ENCODE assay signal across 8 cellular contexts in the genomic region with DNA sequence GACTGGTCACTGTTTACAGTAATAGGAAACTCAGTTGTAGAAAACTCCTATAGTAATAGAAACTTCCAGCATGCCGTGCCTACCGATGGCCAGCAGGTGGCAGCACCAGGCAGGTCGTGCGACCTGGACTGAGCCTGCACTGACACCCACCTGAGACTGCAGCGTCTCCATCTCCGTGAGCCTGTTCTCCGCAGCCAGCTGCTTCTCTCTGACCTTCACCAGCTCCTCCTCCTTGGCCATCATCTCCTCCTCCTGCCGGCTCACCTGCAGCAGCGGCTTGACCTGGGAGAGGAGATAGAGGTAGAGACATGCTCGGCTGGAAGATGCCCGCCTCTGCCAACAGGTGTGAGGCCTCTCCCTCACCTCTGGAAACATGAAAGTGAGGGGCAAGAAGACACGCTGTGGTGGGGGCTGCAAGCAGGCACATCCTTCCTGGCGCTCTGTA. TPM values are rescaled to one million over a fixed set of nuclear protein-coding genes. Genes with fewer than 3 reads are reported as not detected.
DNase-seq lines count a peak whose midpoint lies in the region; ATAC-seq and TF ChIP-seq lines count a peak whose summit lies in the region.

No MANE protein-coding gene starts in this region.

- H3K9me3 ChIP-seq in IMR-90 (ENCODE audit: control insufficient read depth, insufficient read depth, low read length) = no peaks in the 10 kb centered on the region
- no peaks in the 10 kb centered on the region for H3K9me3 ChIP-seq in neural cell (ENCODE audit: low read length)
- no peaks in the 10 kb centered on the region for H3K9me3 ChIP-seq in stomach

- H3K27me3 ChIP-seq in IMR-90 (ENCODE audit: control insufficient read depth, insufficient read depth, low read length) (no peaks in the 10 kb centered on the region), neural cell (ENCODE audit: insufficient read depth, low read depth, low read length) (no peaks in the 10 kb centered on the region), stomach (no peaks in the 10 kb centered on the region)

- peak overlapping the region; percentile 94 for H3K27ac ChIP-seq in IMR-90 (ENCODE audit: insufficient read depth, low read length)
- H3K27ac ChIP-seq in neural cell (ENCODE audit: low read length) = no peak overlapping the region
- peak overlapping the region; percentile 5 to 77 (median 65) for H3K27ac ChIP-seq in stomach

- H3K4me2 ChIP-seq in IMR-90 (ENCODE audit: low read depth, low read length) = peak overlapping the region; percentile 30
- no peak overlapping the region for H3K4me2 ChIP-seq in neural cell (ENCODE audit: low read length)

- peaks cover 54 to 92% of the 10 kb centered on the region in 2 experiments for H3K79me1 ChIP-seq in IMR-90 (ENCODE audit: low read depth in 1 of 2, low read length in 2 of 2)

- no peaks in the 10 kb centered on the region for H3K79me2 ChIP-seq in neural cell (replicated peaks; ENCODE audit: insufficient read depth, low read length)

- CTCF ChIA-PET in IMR-90 (lab: Yijun Ruan, JAX) = interaction anchor here (0.6 to 2.1 kb wide), 4 partner anchors 69 to 168 kb away, joined by 3 to 17 read pairs (median 4); no protein-coding TSS in a partner anchor

- peak; percentile 69 for TF ChIP-seq RAD21 in IMR-90 (IDR thresholded peaks at IDR 0.05; ENCODE audit: low read length)
- peak; percentile 87 for TF ChIP-seq RAD21 in neural cell (conservative IDR thresholded peaks at IDR 0.05)

- peaks cover 9% of the 10 kb centered on the region for H3K9me1 ChIP-seq in IMR-90 (ENCODE audit: insufficient read depth, low read length)

- H4K8ac ChIP-seq in IMR-90 (ENCODE audit: low read depth in 2 of 2, low read length in 2 of 2) = peak overlapping the region; percentile 31 to 85; a peak in 3 of 4 replicates

- 0% methylated on average over 4 of the region's 13 CpGs; no CpG with 5 or more reads in 1 of the 2 experiments for WGBS in IMR-90 (ENCODE audit: extremely low coverage in 2 of 2, insufficient read length in 1 of 2), 2 experiments
- WGBS in stomach, 5 donors = 16 to 33% (median 26%) methylated on average over 11 to 13 of the region's 13 CpGs

- peak overlapping the region; percentile 84 for H3K18ac ChIP-seq in IMR-90 (ENCODE audit: low read depth, low read length)

- peak overlapping the region; percentile 89 for H2BK120ac ChIP-seq in IMR-90 (ENCODE audit: low read depth, low read length)

- H2AK5ac ChIP-seq in IMR-90 (ENCODE audit: low read depth, low read length) = peak overlapping the region; percentile 93

- TF ChIP-seq EP300 in neural cell (conservative IDR thresholded peaks at IDR 0.05; ENCODE audit: poor library complexity, severe bottlenecking) (no peak), stomach (IDR thresholded peaks at IDR 0.05) (no peak)

- peak overlapping the region; percentile 84 for H3K14ac ChIP-seq in IMR-90 (replicated peaks; ENCODE audit: low read depth, low read length)

- TF ChIP-seq POLR2A in IMR-90 (IDR thresholded peaks at IDR 0.05; ENCODE audit: low read depth, low read length) (peak; percentile 46), stomach (IDR thresholded peaks at IDR 0.05) (no peak)

- H3K9ac ChIP-seq in IMR-90 (ENCODE audit: low read depth, low read length) (peak overlapping the region; percentile 58), neural cell (ENCODE audit: low read length) (no peak overlapping the region)

- dilution Hi-C loops in IMR-90 (cut with HindIII; ENCODE audit: low sequenced_read_pairs, unreplicated experiment) = no loop called here

- H3K4me1 ChIP-seq in IMR-90 (ENCODE audit: control insufficient read depth, insufficient read depth, low read length) = peaks cover 21% of the 10 kb centered on the region
- peaks cover 7 to 45% (median 24%) of the 10 kb centered on the region in 4 donors for H3K4me1 ChIP-seq in stomach

- H2AFZ ChIP-seq in IMR-90 (replicated peaks; ENCODE audit: low read length, poor library complexity) (peak overlapping the region; percentile 52), neural cell (ENCODE audit: low read depth, low read length) (no peak overlapping the region)

- H2AK9ac ChIP-seq in IMR-90 (replicated peaks; ENCODE audit: low read depth, low read length, poor library complexity) = peak overlapping the region; percentile 42

- peak overlapping the region; percentile 34; the same call in 2 of the 3 replicates for H2BK15ac ChIP-seq in IMR-90 (ENCODE audit: low read depth, low read length)

- TF ChIP-seq CTCF in IMR-90 (conservative IDR thresholded peaks at IDR 0.05; ENCODE audit: low read depth, low read length) (peak; percentile 75), fibroblast of mammary gland (conservative IDR thresholded peaks at IDR 0.05; ENCODE audit: control insufficient read depth, insufficient read depth, low read depth, low read length) (peak; percentile 82), neural cell (IDR thresholded peaks at IDR 0.05; ENCODE audit: poor library complexity, severe bottlenecking) (peak; percentile 94), stomach (IDR thresholded peaks at IDR 0.05) (peak in 6 of 7 experiments; percentile 54 to 97 (median 94))

- H3K36me3 ChIP-seq in IMR-90 (ENCODE audit: control insufficient read depth, insufficient read depth, low read length) = peaks cover 94% of the 10 kb centered on the region
- H3K36me3 ChIP-seq in neural cell (ENCODE audit: insufficient read depth, low read length) = no peaks in the 10 kb centered on the region
- H3K36me3 ChIP-seq in stomach = peaks cover 97 to 100% (median 100%) of the 10 kb centered on the region in 4 donors

- H3F3A ChIP-seq in neural cell (ENCODE audit: insufficient read depth, low read length, poor library complexity, severe bottlenecking) = no peaks in the 10 kb centered on the region

- ATAC-seq in IMR-90 (ENCODE audit: low read depth) = peak; percentile 43
- ATAC-seq in GM19395 (IDR thresholded peaks at IDR 0.05; ENCODE audit: unreplicated experiment) = no peak

- H3K4ac ChIP-seq in IMR-90 (ENCODE audit: low read depth, low read length) = peak overlapping the region; percentile 91

- POLR2A ChIA-PET in IMR-90 (lab: Charles Lee; ENCODE audit: unreplicated experiment) = interaction anchor here (0.9 to 1.0 kb wide), 2 partner anchors 71 to 77 kb away, joined by 5 to 11 read pairs; no protein-coding TSS in a partner anchor

- in situ Hi-C loops in IMR-90 (cut with MboI; ENCODE audit: low sequenced_read_pairs) = no loop called here

- peaks cover 93% of the 10 kb centered on the region for H4K20me1 ChIP-seq in IMR-90 (ENCODE audit: insufficient read depth, low read length)
- no peaks in the 10 kb centered on the region for H4K20me1 ChIP-seq in neural cell (ENCODE audit: insufficient read depth)

- no peak overlapping the region for H3K4me3 ChIP-seq in IMR-90 (ENCODE audit: insufficient read depth, low read depth, low read length)
- no peak overlapping the region for H3K4me3 ChIP-seq in fibroblast of mammary gland (ENCODE audit: control insufficient read depth, low read depth, low read length)
- no peak overlapping the region for H3K4me3 ChIP-seq in neural cell (ENCODE audit: low read length)
- H3K4me3 ChIP-seq in stomach = no peak overlapping the region

- BruUV-seq in IMR-90 (replicated peaks; lab: Mats Ljungman, UMichigan) = no TSS peak

- peak overlapping the region; percentile 84 for H3K23ac ChIP-seq in IMR-90 (ENCODE audit: low read depth, low read length)

- H2BK5ac ChIP-seq in IMR-90 (ENCODE audit: low read depth, low read length, poor library complexity, severe bottlenecking) = peak overlapping the region; percentile 99

- peak; percentile 13 for DNase-seq in DMS114 treated with DMSO at 0.1 percent for 48 hours (lab: John Stamatoyannopoulos, UW; ENCODE audit: unreplicated experiment)
- DNase-seq in IMR-90 = peak; percentile 73
- DNase-seq in RPMI7951 (ENCODE audit: low read depth) = peak; percentile 47
- peak; percentile 74 to 76 for DNase-seq in activated T-helper 1 cell treated with anti-CD3 and anti-CD28 coated beads, Interleukin-2, amount 50 U/mL, for 16 hours (ENCODE audit: low read depth in 1 of 2, low spot score in 1 of 2)
- DNase-seq in fibroblast of mammary gland (ENCODE audit: low read depth) = peak; percentile 60
- DNase-seq in stomach = peak; percentile 83

- peak overlapping the region; percentile 58 for H3K56ac ChIP-seq in IMR-90 (ENCODE audit: extremely low read depth, insufficient read depth, low read length)

- no peaks in the 10 kb centered on the region for H3K9me2 ChIP-seq in neural cell (ENCODE audit: insufficient read depth, low read length)

- peak overlapping the region; percentile 58 for H4K5ac ChIP-seq in IMR-90 (ENCODE audit: low read depth, low read length)

- H4K91ac ChIP-seq in IMR-90 (ENCODE audit: insufficient read depth, low read depth, low read length) = peak overlapping the region; percentile 88

- intact Hi-C loops in IMR-90 (cut with micrococcal nuclease) (loop anchor here (1.0 kb wide), 2 partner anchors 84 to 169 kb away; no protein-coding TSS in a partner anchor), stomach (cut with DNase I; ENCODE audit: low total_unique reads) (loop anchor here (5.0 kb wide), 1 partner anchor 171 kb away; no protein-coding TSS in a partner anchor)

- H2BK20ac ChIP-seq in IMR-90 (ENCODE audit: low read depth, low read length) = peak overlapping the region; percentile 56

TF ChIP-seq in IMR-90, 13 proteins besides CTCF, POLR2A, EP300 and RAD21 (continues in another document):
- TF ChIP-seq BHLHE40 (IDR thresholded peaks at IDR 0.05; ENCODE audit: low read depth, low read length) = no peak
- TF ChIP-seq RFX5 (IDR thresholded peaks at IDR 0.05; ENCODE audit: low read depth, low read length) = no peak
- peak; percentile 60 for TF ChIP-seq SMC3 (IDR thresholded peaks at IDR 0.05; ENCODE audit: low read depth, low read length)
- TF ChIP-seq MAZ (IDR thresholded peaks at IDR 0.05; ENCODE audit: borderline replicate concordance, low read depth, low read length) = 0 out of 2 replicates have a peak, but pooled peaks have one; percentile 18

TF ChIP-seq in neural cell, 6 proteins besides CTCF, POLR2A, EP300 and RAD21:
- TF ChIP-seq TAF1 (IDR thresholded peaks at IDR 0.05; ENCODE audit: low read depth) (no peak), SMC3 (conservative IDR thresholded peaks at IDR 0.05; ENCODE audit: poor library complexity) (peak; percentile 98)

RNA-seq across cellular contexts. Expression of a gene that starts 48.5 kb away (rescaled TPM):
- 0.36 and 0.56 TPM in 2 replicates for total RNA-seq in IMR-90 (2012; rRNA removed)
- 0.69 and 0.77 TPM in 2 replicates for polyA plus RNA-seq in IMR-90 (2012; rRNA removed)
- 0.38 and 0.84 TPM in 2 replicates for polyA plus RNA-seq in IMR-90 (2012; cell fraction: cytosol; rRNA removed)
- polyA plus RNA-seq in IMR-90 (2012; cell fraction: nucleus; rRNA removed; ENCODE audit: low replicate concordance) = 0.42 and 0.97 TPM in 2 replicates
- 6.2 and 8.0 TPM in 2 replicates for total RNA-seq in RPMI7951 (2014; rRNA removed; shearing (Covaris generic))
- polyA plus RNA-seq in neural cell = not detected in 2 replicates
- polyA minus RNA-seq in neural cell = not detected in 2 replicates
- 10 to 100 TPM in 4 of 5 donors, 1 to 10 TPM in 1; 5.2 to 87.5 (median 38.2) TPM for total RNA-seq in stomach
- polyA plus RNA-seq in stomach = 10 to 100 TPM in 2 of 3 donors, 1 to 10 TPM in 1; 7.3 to 58.1 (median 38.9) TPM

Comparison
In these comparisons a context has a peak if more than half of its experiments do, and no peak if none do; other contexts are left out.
1. DNase-seq: peak in every context shown above with its lines; median percentile 83 in stomach; 75 in activated T-helper 1 cell treated with anti-CD3 and anti-CD28 coated beads, Interleukin-2, amount 50 U/mL, for 16 hours; 73 in IMR-90; 60 in fibroblast of mammary gland; 47 in RPMI7951; 13 in DMS114 treated with DMSO at 0.1 percent for 48 hours.